11 cellular contexts compared by ENCODE assay signal in the genomic region with DNA sequence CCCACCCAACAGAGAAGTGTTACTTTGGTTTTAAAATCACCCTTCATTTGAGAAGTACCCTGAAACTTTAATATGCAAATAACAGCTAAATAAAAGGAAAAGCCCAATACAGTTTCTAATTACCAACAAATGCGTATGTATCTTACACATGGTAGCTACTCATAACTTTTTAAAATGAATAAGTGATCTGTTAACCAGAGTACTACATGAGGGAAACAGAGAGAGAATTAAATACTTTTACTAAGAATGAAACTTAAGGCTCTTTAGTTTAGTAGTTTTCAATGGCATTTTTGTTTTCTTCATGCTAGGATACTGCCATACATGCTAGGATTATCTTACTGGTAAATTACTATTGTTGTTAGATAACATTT. TPM values are rescaled to one million over a fixed set of nuclear protein-coding genes. Genes with fewer than 3 reads are reported as not detected.
A peak's percentile ranks its signal among the peaks of the same experiment; 100 is the strongest.
DNase-seq lines count a peak whose midpoint lies in the region; ATAC-seq and TF ChIP-seq lines count a peak whose summit lies in the region.
"Had no signal": no experiment of that assay in that cellular context is flagged by ENCODE, and none has a peak within 500 bp of the region (broad histone marks: within the 10 kb centered on the region; RNA-seq: fewer than 3 reads in every experiment).

No MANE protein-coding gene starts in this region.

- POLR2A ChIA-PET in CD4-positive, alpha-beta T cell (lab: Charles Lee), result interaction anchor here (1.2 to 15.6 kb wide), 7 partner anchors 11 to 68 kb away, joined by 3 to 276 read pairs (median 14); partner anchors contain the start of gene NABP1
- POLR2A ChIA-PET in T-cell (lab: Charles Lee), result interaction anchor here (0.6 to 1.8 kb wide), 8 partner anchors 9 to 1141 kb away, joined by 3 to 11 read pairs (median 4); partner anchors contain the start of gene NABP1 (in 2 of the 2)

- no peaks in the 10 kb centered on the region for H3K27me3 ChIP-seq in CD4-positive, alpha-beta T cell (ENCODE audit: control insufficient read depth, insufficient read depth, low read length)
- H3K27me3 ChIP-seq: gastroesophageal sphincter, thyroid gland had no signal

- DNase-seq in CD4-positive, alpha-beta T cell, result no peak
- DNase-seq in T-cell (no peak), memory B cell (ENCODE audit: low spot score in 2 of 2) (no peak), OCI-M2 (lab: John Stamatoyannopoulos, UW; ENCODE audit: unreplicated experiment) (no peak), anterior cingulate cortex (lab: John Stamatoyannopoulos, UW) (no peak), superior temporal gyrus (ENCODE audit: extremely low spot score) (no peak)
- no peak for DNase-seq in activated effector memory CD4-positive, alpha-beta T cell treated with Interleukin-2 at 50 U/mL for 16 hours
- DNase-seq: T-helper 9 cell, thyroid gland had no signal

- H3K27ac Mint-ChIP-seq in CD4-positive, alpha-beta T cell, result peak overlapping the region; percentile 81
- peak overlapping the region; percentile 96 for H3K27ac Mint-ChIP-seq in T-cell
- peak overlapping the region; percentile 85 for H3K27ac Mint-ChIP-seq in memory B cell

- H3K4me1 Mint-ChIP-seq in CD4-positive, alpha-beta T cell (ENCODE audit: low read depth), result peaks cover 64% of the 10 kb centered on the region
- H3K4me1 Mint-ChIP-seq in T-cell, result peaks cover 55 to 61% (median 59%) of the 10 kb centered on the region in 3 donors
- H3K4me1 Mint-ChIP-seq in memory B cell, result peaks cover 26% of the 10 kb centered on the region

- no peaks in the 10 kb centered on the region for H3K27me3 Mint-ChIP-seq in CD4-positive, alpha-beta T cell
- H3K27me3 Mint-ChIP-seq in T-cell (no peaks in the 10 kb centered on the region), memory B cell (no peaks in the 10 kb centered on the region)

- TF ChIP-seq CTCF in CD4-positive, alpha-beta T cell (IDR thresholded peaks at IDR 0.05), result no peak

- ATAC-seq in CD4-positive, alpha-beta T cell (ENCODE audit: poor library complexity), result no peak
- ATAC-seq in GM19467 (IDR thresholded peaks at IDR 0.05; ENCODE audit: unreplicated experiment), result peak; percentile 30
- ATAC-seq in T-cell (replicated peaks in 1 of 4), result no peak
- peak; percentile 9 for ATAC-seq in memory B cell (ENCODE audit: low read depth)
- ATAC-seq: gastroesophageal sphincter had no signal

- intact Hi-C loops in CD4-positive, alpha-beta T cell (cut with DNase I, micrococcal nuclease), result no loop called here

- H3K36me3 Mint-ChIP-seq in CD4-positive, alpha-beta T cell (ENCODE audit: low read depth), result no peaks in the 10 kb centered on the region
- no peaks in the 10 kb centered on the region for H3K36me3 Mint-ChIP-seq in T-cell
- no peaks in the 10 kb centered on the region for H3K36me3 Mint-ChIP-seq in memory B cell

- no peaks in the 10 kb centered on the region for H3K9me3 Mint-ChIP-seq in CD4-positive, alpha-beta T cell
- H3K9me3 Mint-ChIP-seq in T-cell, result no peaks in the 10 kb centered on the region
- H3K9me3 Mint-ChIP-seq in memory B cell, result no peaks in the 10 kb centered on the region

- no peak overlapping the region for H3K27ac ChIP-seq in CD4-positive, alpha-beta T cell (ENCODE audit: low read depth, low read length)
- H3K27ac ChIP-seq: gastroesophageal sphincter, thyroid gland had no signal

- CTCF ChIA-PET in CD4-positive, alpha-beta T cell (lab: Charles Lee), result interaction anchor here (1.2 to 1.4 kb wide), 2 partner anchors 14 to 18 kb away, joined by 4 read pairs; no protein-coding TSS in a partner anchor
- CTCF ChIA-PET in T-cell (lab: Charles Lee), result interaction anchor here (0.8 to 2.1 kb wide), 8 partner anchors 14 to 524 kb away, joined by 3 to 7 read pairs (median 4); no protein-coding TSS in a partner anchor

- H3K9me3 ChIP-seq in CD4-positive, alpha-beta T cell (ENCODE audit: control insufficient read depth, low read length), result no peaks in the 10 kb centered on the region
- H3K9me3 ChIP-seq: gastroesophageal sphincter, thyroid gland had no signal

- no peak overlapping the region for H3K4me3 Mint-ChIP-seq in CD4-positive, alpha-beta T cell
- H3K4me3 Mint-ChIP-seq in T-cell, result peak overlapping the region in 1 of 3 donors; percentile 55
- H3K4me3 Mint-ChIP-seq in memory B cell, result no peak overlapping the region

RNA-seq across cellular contexts. Expression of gene NABP1, which starts 39.1 kb away (rescaled TPM):
- 10 to 100 TPM; 32.0 to 32.9 TPM for total RNA-seq in CD4-positive, alpha-beta T cell
- 10 to 100 TPM; 39.0 to 67.6 (median 51.3) TPM for total RNA-seq in T-cell

Comparison
In these comparisons a context has a peak if more than half of its experiments do, and no peak if none do; other contexts are left out.
1. ATAC-seq: peak in GM19467 (single experiment) and memory B cell (single experiment); none in CD4-positive, alpha-beta T cell (single experiment) and T-cell (0 of 4).
2. Peak in every context shown above with its lines, with median percentiles within 50 percentile points of each other: H3K27ac Mint-ChIP-seq.